Comparison of ENCODE assay signal across 9 cellular contexts in the genomic region with DNA sequence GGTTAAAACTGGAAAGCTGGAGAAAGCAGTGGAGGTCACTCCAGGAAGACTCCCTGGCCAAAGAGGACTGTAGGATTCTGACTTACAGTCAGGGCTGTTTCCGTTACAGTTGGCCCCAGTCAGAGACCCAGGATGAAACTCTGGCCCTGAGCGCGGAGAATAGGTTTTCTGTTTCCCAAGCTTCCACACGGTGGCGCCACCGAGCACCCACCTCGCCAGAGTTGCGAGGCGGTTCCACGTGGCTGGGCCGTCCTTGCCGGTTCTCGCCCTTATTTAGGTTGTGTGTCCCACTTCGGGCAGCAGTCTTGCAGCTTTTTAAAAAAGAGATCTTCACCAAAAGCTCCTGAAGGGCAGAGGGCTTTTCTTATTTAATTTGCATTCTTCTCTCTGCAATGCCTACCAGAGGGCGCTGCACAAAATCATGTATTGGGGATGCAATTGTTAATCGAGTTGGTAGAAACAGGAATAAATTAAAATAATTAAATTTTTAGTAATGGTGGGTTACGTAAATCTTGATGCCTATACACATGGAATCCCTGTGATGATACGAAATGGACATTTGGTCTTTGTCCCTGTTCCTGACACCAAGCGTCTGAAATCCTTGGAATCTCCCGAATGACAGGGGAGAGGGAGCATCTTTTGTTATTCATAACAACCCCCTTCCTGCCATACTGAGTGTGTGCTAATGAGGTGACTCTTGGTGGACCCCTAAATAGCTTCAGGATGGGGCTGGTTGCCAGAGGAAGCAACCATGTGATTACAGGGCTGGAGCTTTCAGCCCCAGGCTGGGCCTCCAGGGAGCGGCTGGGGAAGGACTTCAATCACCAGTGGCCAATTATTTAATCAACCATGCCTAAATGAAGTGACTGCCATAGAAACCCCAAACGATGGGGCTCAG. TPM values are rescaled to one million over a fixed set of nuclear protein-coding genes. Genes with fewer than 3 reads are reported as not detected.
DNase-seq lines count a peak whose midpoint lies in the region; ATAC-seq, FAIRE-seq and TF ChIP-seq lines count a peak whose summit lies in the region.
"Had no signal": no experiment of that assay in that cellular context is flagged by ENCODE, and none has a peak within 500 bp of the region (broad histone marks: within the 10 kb centered on the region; RNA-seq: fewer than 3 reads in every experiment).

No MANE protein-coding gene starts in this region.

- CTCF ChIA-PET in GM12878 (lab: Yijun Ruan, JAX): interaction anchor here (0.6 to 4.0 kb wide), 11 partner anchors 12 to 129 kb away, joined by 3 to 41 read pairs (median 4); no protein-coding TSS in a partner anchor

- H3K27me3 ChIP-seq in BE2C (no peaks in the 10 kb centered on the region), GM12878 (replicated peaks in 1 of 2; ENCODE audit: control insufficient read depth in 2 of 2, insufficient read depth in 2 of 2, low read length in 1 of 2) (peaks cover 0 to 3% of the 10 kb centered on the region in 2 experiments; a peak in 2 of 4 replicates)

- H3K4me3 ChIP-seq in BE2C (ENCODE audit: low read depth, low read length) (no peak overlapping the region), HFF-Myc (replicated peaks; ENCODE audit: low read depth, low read length) (no peak overlapping the region), GM12878 (no peak overlapping the region)

- no peak overlapping the region for H3K9ac ChIP-seq in GM12878 (ENCODE audit: control insufficient read depth, insufficient read depth, low read length)

- H4K20me1 ChIP-seq in GM12878 (ENCODE audit: control insufficient read depth, insufficient read depth): no peaks in the 10 kb centered on the region

- intact Hi-C loops in GM12878 (cut with micrococcal nuclease; ENCODE audit: unreplicated experiment): no loop called here

- WGBS in GM12878 (ENCODE audit: insufficient coverage, insufficient replicate concordance, low lambda C conversion rate, missing lambda C conversion rate): 23% methylated on average over 22 of the region's 22 CpGs

- BruUV-seq in GM12878 (replicated peaks; lab: Mats Ljungman, UMichigan): no TSS peak

- FAIRE-seq in GM12878 (lab: Jason Lieb, UNC): peak; percentile 80

- H3K36me3 ChIP-seq in BE2C (no peaks in the 10 kb centered on the region), GM12878 (ENCODE audit: control insufficient read depth in 2 of 2, insufficient read depth in 2 of 2, low read length in 1 of 2) (no peaks in the 10 kb centered on the region)

- ATAC-seq in GM12878: peak; percentile 94
- no peak for ATAC-seq in GM18520 (IDR thresholded peaks at IDR 0.05; ENCODE audit: unreplicated experiment)
- ATAC-seq in GM21717 (IDR thresholded peaks at IDR 0.05; ENCODE audit: unreplicated experiment): no peak

- no peaks in the 10 kb centered on the region for H3K4me1 ChIP-seq in BE2C
- no peaks in the 10 kb centered on the region for H3K4me1 ChIP-seq in GM12878 (ENCODE audit: control insufficient read depth, insufficient read depth, low read length)

- POLR2A ChIA-PET in GM12878 (lab: Charles Lee): no interaction called here

- peak; percentile 55 for TF ChIP-seq CTCF in BE2C (IDR thresholded peaks at IDR 0.05; ENCODE audit: low read depth, low read length)
- TF ChIP-seq CTCF in HFF-Myc (IDR thresholded peaks at IDR 0.05; ENCODE audit: low read depth, low read length, missing control alignments): peak; percentile 87
- TF ChIP-seq CTCF in GM12878 (IDR thresholded peaks at IDR 0.05 in 2 of 3, conservative IDR thresholded peaks at IDR 0.05 in 1 of 3; ENCODE audit: control insufficient read depth in 2 of 3, extremely low read depth in 1 of 3, insufficient read depth in 1 of 3, low read depth in 3 of 3, low read length in 3 of 3): peak; percentile 63 to 88 (median 84)

- SMC1A ChIA-PET in GM12878 (lab: Charles Lee; ENCODE audit: uncharacterized antibody, unreplicated experiment): interaction anchor here (0.6 to 1.5 kb wide), 4 partner anchors 28 to 149 kb away, joined by 3 read pairs; no protein-coding TSS in a partner anchor

- no peak overlapping the region for H3K4me2 ChIP-seq in GM12878 (ENCODE audit: control insufficient read depth, insufficient read depth)

- RAD21 ChIA-PET in GM12878 (lab: Charles Lee; ENCODE audit: unreplicated experiment): interaction anchor here (1.3 kb wide), 1 partner anchor 29 kb away, joined by 3 read pairs; no protein-coding TSS in a partner anchor

- in situ Hi-C loops in GM12878 (cut with MboI): no loop called here

- no peaks in the 10 kb centered on the region for H3K79me2 ChIP-seq in GM12878 (ENCODE audit: control insufficient read depth, insufficient read depth, low read length)

- TF ChIP-seq POLR2A in GM12878 (IDR thresholded peaks at IDR 0.05; ENCODE audit: low read depth, low read length): no peak

- no peak for TF ChIP-seq EP300 in GM12878 (IDR thresholded peaks at IDR 0.05; ENCODE audit: borderline replicate concordance in 1 of 2, control insufficient read depth in 1 of 2, low read depth in 2 of 2, low read length in 2 of 2)

- no peaks in the 10 kb centered on the region for H3K9me3 ChIP-seq in BE2C
- H3K9me3 ChIP-seq in GM12878 (replicated peaks; ENCODE audit: control insufficient read depth, insufficient read depth, low read length): no peaks in the 10 kb centered on the region

- DNase-seq in BE2C (peak; percentile 54), HFF-Myc (ENCODE audit: extremely low read depth, low read depth) (no peak), T-helper 22 cell (ENCODE audit: low read depth) (peak; percentile 13), GM12878 (ENCODE audit: low read depth, low spot score) (no peak), islet precursor cell (peak; percentile 76)
- DNase-seq in stimulated activated CD4-positive, alpha-beta T cell treated with anti-CD3 and anti-CD28 coated beads, Interleukin-4, amount 100 ng/mL, for 4 hours: peak; percentile 47 to 70

- no peak overlapping the region for H2AFZ ChIP-seq in GM12878 (ENCODE audit: control insufficient read depth, low read depth, low read length)

- peak; percentile 33 for TF ChIP-seq RAD21 in GM12878 (IDR thresholded peaks at IDR 0.05; ENCODE audit: insufficient read depth, low read depth, low read length)

- no peak overlapping the region for H3K27ac ChIP-seq in GM12878 (ENCODE audit: control insufficient read depth, insufficient read depth)

TF ChIP-seq in GM12878, 131 proteins besides CTCF, POLR2A, EP300 and RAD21:
- TF ChIP-seq BHLHE40 (IDR thresholded peaks at IDR 0.05; ENCODE audit: borderline replicate concordance in 1 of 2, low read depth in 2 of 2, low read length in 1 of 2): no peak
- peak; percentile 70; the same call in 1 of the 2 replicates for TF ChIP-seq PAX5 (IDR thresholded peaks at IDR 0.05; ENCODE audit: borderline replicate concordance, low read depth, low read length)
- TF ChIP-seq SMC3 (IDR thresholded peaks at IDR 0.05; ENCODE audit: borderline replicate concordance, low read length): peak; percentile 49; the same call in 1 of the 2 replicates

RNA-seq across cellular contexts. Expression of gene S100A7, which starts 5.5 kb away (rescaled TPM):
- not detected for polyA plus RNA-seq in BE2C (2012; ENCODE audit: insufficient read depth, insufficient read length, low read depth)
- total RNA-seq in GM12878 (2013; cell fraction: nucleolus; rRNA removed): not detected in 2 replicates
- total RNA-seq in GM12878 (2014; rRNA removed) (not detected in 2 replicates), GM12878 (2014; rRNA removed; fragmentation: Illumina TruSeq; extraction: Trizol) (not detected in 2 replicates), GM12878 (2021) (not detected in 2 replicates)
- polyA plus RNA-seq in GM12878 (2011; ENCODE audit: low read depth): not detected
- polyA plus RNA-seq in GM12878 (2011; rRNA removed) (not detected in 2 replicates), GM12878 (2014; fragmentation: Illumina TruSeq; extraction: Trizol) (not detected in 2 replicates), GM12878 (2014; fragmentation: Nextera tagmentation; extraction: Ambion mirVana) (not detected), GM12878 (2014; rRNA removed) (not detected in 2 replicates), GM12878 (2016; fragmentation: Nextera tagmentation; extraction: Ambion mirVana) (not detected)
- not detected in 2 replicates for polyA plus RNA-seq in GM12878 (2011; cell fraction: cytosol; rRNA removed)
- not detected in 2 replicates for polyA plus RNA-seq in GM12878 (2011; cell fraction: nucleus; rRNA removed)
- not detected in 2 replicates for polyA plus RNA-seq in GM12878 (2012)
- polyA minus RNA-seq in GM12878 (2011; rRNA and poly(A)+ RNA removed): not detected in 2 replicates
- polyA minus RNA-seq in GM12878 (2011; cell fraction: cytosol; rRNA and poly(A)+ RNA removed): not detected in 2 replicates
- not detected in 2 replicates for polyA minus RNA-seq in GM12878 (2011; cell fraction: nucleus; rRNA and poly(A)+ RNA removed)
- total RNA-seq: subcutaneous adipose tissue had no signal

RNA-seq across cellular contexts. Expression of gene S100A7A, which starts 49.7 kb away (rescaled TPM):
- polyA plus RNA-seq in BE2C (2012; ENCODE audit: insufficient read depth, insufficient read length, low read depth): not detected
- not detected in 2 replicates for total RNA-seq in GM12878 (2013; cell fraction: nucleolus; rRNA removed)
- total RNA-seq in GM12878 (2014; rRNA removed) (not detected in 2 replicates), GM12878 (2014; rRNA removed; fragmentation: Illumina TruSeq; extraction: Trizol) (not detected in 2 replicates), GM12878 (2021) (not detected in 2 replicates)
- not detected for polyA plus RNA-seq in GM12878 (2011; ENCODE audit: low read depth)
- polyA plus RNA-seq in GM12878 (2011; rRNA removed) (not detected in 2 replicates), GM12878 (2014; fragmentation: Illumina TruSeq; extraction: Trizol) (not detected in 2 replicates), GM12878 (2014; fragmentation: Nextera tagmentation; extraction: Ambion mirVana) (not detected), GM12878 (2014; rRNA removed) (not detected in 2 replicates), GM12878 (2016; fragmentation: Nextera tagmentation; extraction: Ambion mirVana) (not detected)
- not detected in 2 replicates for polyA plus RNA-seq in GM12878 (2011; cell fraction: cytosol; rRNA removed)
- not detected in 2 replicates for polyA plus RNA-seq in GM12878 (2011; cell fraction: nucleus; rRNA removed)
- not detected in 2 replicates for polyA plus RNA-seq in GM12878 (2012)
- polyA minus RNA-seq in GM12878 (2011; rRNA and poly(A)+ RNA removed): not detected in 2 replicates
- polyA minus RNA-seq in GM12878 (2011; cell fraction: cytosol; rRNA and poly(A)+ RNA removed): not detected in 2 replicates
- not detected in 2 replicates for polyA minus RNA-seq in GM12878 (2011; cell fraction: nucleus; rRNA and poly(A)+ RNA removed)
- total RNA-seq: subcutaneous adipose tissue had no signal

Comparison
In these comparisons a context has a peak if more than half of its experiments do, and no peak if none do; other contexts are left out.
1. DNase-seq: peak in BE2C (single experiment), T-helper 22 cell (single experiment), islet precursor cell (single experiment) and stimulated activated CD4-positive, alpha-beta T cell treated with anti-CD3 and anti-CD28 coated beads, Interleukin-4, amount 100 ng/mL, for 4 hours (2 of 2); none in HFF-Myc (single experiment) and GM12878 (single experiment).
2. Peak in every context shown above with its lines, with median percentiles within 50 percentile points of each other: CTCF ChIP-seq.